In genomic region chr7:19117870-19118608, GRCh38 we compare ENCODE assay signal across 9 cellular contexts. TPM values are rescaled to one million over a fixed set of nuclear protein-coding genes. Genes with fewer than 3 reads are reported as not detected.
A peak's percentile ranks its signal among the peaks of the same experiment; 100 is the strongest.
DNase-seq lines count a peak whose midpoint lies in the region; ATAC-seq, FAIRE-seq and TF ChIP-seq lines count a peak whose summit lies in the region.
"Had no signal": no experiment of that assay in that cellular context is flagged by ENCODE, and none has a peak within 500 bp of the region (broad histone marks: within the 10 kb centered on the region; RNA-seq: fewer than 3 reads in every experiment).

No MANE protein-coding gene starts in this region.

- H3K4me3 ChIP-seq in MG63 (peak overlapping the region; percentile 61; the same call in 1 of the 2 replicates), fibroblast of mammary gland (ENCODE audit: control insufficient read depth, low read depth, low read length) (peak overlapping the region; percentile 97)

- H3K36me3 ChIP-seq in MG63: no peaks in the 10 kb centered on the region

- H3K27me3 Mint-ChIP-seq in CD14-positive monocyte (ENCODE audit: low read depth in 3 of 3) (peaks cover 85 to 92% (median 88%) of the 10 kb centered on the region in 3 donors), osteocyte (ENCODE audit: unreplicated experiment) (no peaks in the 10 kb centered on the region)

- DNase-seq in CD14-positive monocyte (ENCODE audit: low spot score): no peak
- no peak for DNase-seq in MG63
- peak; percentile 30 for DNase-seq in fibroblast of mammary gland (ENCODE audit: low read depth)
- no peak for DNase-seq in osteocyte (ENCODE audit: extremely low spot score, unreplicated experiment)
- DNase-seq in OCI-M2 (lab: John Stamatoyannopoulos, UW; ENCODE audit: unreplicated experiment): no peak
- no peak for DNase-seq in midbrain (lab: John Stamatoyannopoulos, UW)
- no peak for DNase-seq in RCC 7860 (ENCODE audit: low spot score)
- DNase-seq: cerebellar nuclear complex had no signal

- peaks cover 3% of the 10 kb centered on the region for H3K27me3 ChIP-seq in MG63

- peaks cover 2 to 4% of the 10 kb centered on the region in 2 donors for H3K36me3 Mint-ChIP-seq in CD14-positive monocyte
- H3K36me3 Mint-ChIP-seq in osteocyte (ENCODE audit: unreplicated experiment): peaks cover 7% of the 10 kb centered on the region

- FAIRE-seq in RCC 7860 (lab: Jason Lieb, UNC): no peak

- no peak for ATAC-seq in HG03139 (IDR thresholded peaks at IDR 0.05; ENCODE audit: unreplicated experiment)

- H3K9me3 ChIP-seq in MG63: no peaks in the 10 kb centered on the region

- peaks cover 0 to 25% (median 10%) of the 10 kb centered on the region in 7 donors for H3K9me3 Mint-ChIP-seq in CD14-positive monocyte
- H3K9me3 Mint-ChIP-seq in osteocyte (ENCODE audit: unreplicated experiment): no peaks in the 10 kb centered on the region

- TF ChIP-seq CTCF in CD14-positive monocyte (IDR thresholded peaks at IDR 0.05): no peak
- peak; percentile 38 for TF ChIP-seq CTCF in fibroblast of mammary gland (conservative IDR thresholded peaks at IDR 0.05; ENCODE audit: control insufficient read depth, insufficient read depth, low read depth, low read length)
- peak; percentile 56 for TF ChIP-seq CTCF in osteocyte (IDR thresholded peaks at IDR 0.05)

- H3K4me1 Mint-ChIP-seq in CD14-positive monocyte: peaks cover 22% of the 10 kb centered on the region
- peaks cover 44% of the 10 kb centered on the region for H3K4me1 Mint-ChIP-seq in osteocyte (ENCODE audit: unreplicated experiment)

- H3K27ac Mint-ChIP-seq in CD14-positive monocyte: no peak overlapping the region
- H3K27ac Mint-ChIP-seq in osteocyte (ENCODE audit: unreplicated experiment): peak overlapping the region; percentile 91

- H3K4me3 Mint-ChIP-seq in CD14-positive monocyte (peak overlapping the region; percentile 51 to 82), osteocyte (ENCODE audit: unreplicated experiment) (peak overlapping the region; percentile 81)

- intact Hi-C loops in CD14-positive monocyte (cut with micrococcal nuclease): no loop called here

RNA-seq across cellular contexts. Expression of gene TWIST1, which starts 0.6 kb away (rescaled TPM):
- not detected for polyA plus RNA-seq in CD14-positive monocyte
- total RNA-seq in MG63 (2014; rRNA removed; shearing (Covaris generic); ENCODE audit: low replicate concordance): 8.9 and 22.8 TPM in 2 replicates
- 53.4 and 58.4 TPM in 2 replicates for total RNA-seq in osteocyte

RNA-seq across cellular contexts. Expression of gene FERD3L, which starts 27.2 kb away (rescaled TPM):
- not detected for polyA plus RNA-seq in CD14-positive monocyte
- not detected in 2 replicates for total RNA-seq in MG63 (2014; rRNA removed; shearing (Covaris generic); ENCODE audit: low replicate concordance)
- total RNA-seq in osteocyte: not detected in 2 replicates
